In genomic region chr12:63083046-63083445, GRCh38 we compare ENCODE assay signal across 28 cellular contexts.
"Had no signal": no experiment of that assay in that cellular context is flagged by ENCODE, and none has a peak within 500 bp of the region (broad histone marks: within the 10 kb centered on the region; RNA-seq: fewer than 3 reads in every experiment).

No MANE protein-coding gene starts in this region.

- H3K4me3 ChIP-seq: body of pancreas, esophagus muscularis mucosa, heart left ventricle, left lung, lung, tibial nerve had no signal

- ATAC-seq: activated CD4-positive, CD25-positive, alpha-beta regulatory T cell treated with anti-CD3 and anti-CD28 coated beads, Interleukin-2, amount 50 U/mL, for 24 hours; body of pancreas; foreskin keratinocyte; heart left ventricle; left lung; naive thymus-derived CD4-positive, alpha-beta T cell; right cardiac atrium had no signal

- FAIRE-seq: colon, TTC549 had no signal

- H3K4me3 Mint-ChIP-seq: activated naive CD8-positive, alpha-beta T cell; naive thymus-derived CD4-positive, alpha-beta T cell; neural crest cell; T-helper 1 cell treated with Interleukin-12 subunit alpha and Interleukin-12 subunit beta and Interleukin-4 antibody, amounts not matched to agents 30 μg/mL and 1 μg/mL, for 36 hours had no signal

- H3K27ac Mint-ChIP-seq: activated naive CD8-positive, alpha-beta T cell; naive thymus-derived CD4-positive, alpha-beta T cell; T-helper 1 cell treated with Interleukin-12 subunit alpha and Interleukin-12 subunit beta and Interleukin-4 antibody, amounts not matched to agents 30 μg/mL and 1 μg/mL, for 36 hours had no signal

- H3K36me3 Mint-ChIP-seq: activated naive CD8-positive, alpha-beta T cell; naive thymus-derived CD4-positive, alpha-beta T cell had no signal

- DNase-seq: activated CD4-positive, alpha-beta T cell treated with anti-CD3 and anti-CD28 coated beads for 48 hours; activated CD4-positive, alpha-beta T cell treated with anti-CD3 and anti-CD28 coated beads, Interleukin-2, amount 50 U/mL, for 48 hours; activated CD8-positive, alpha-beta memory T cell treated with anti-CD3 and anti-CD28 coated beads for 24 hours; activated effector memory CD4-positive, alpha-beta T cell treated with Interleukin-2 at 50 U/mL for 16 hours; activated naive CD4-positive, alpha-beta T cell treated with Interleukin-2 at 50 U/mL for 16 hours; aorta; body of pancreas; dermis blood vessel endothelial cell; effector CD4-positive, alpha-beta T cell; foreskin keratinocyte; heart left ventricle; left lung; mesendoderm; naive thymus-derived CD4-positive, alpha-beta T cell; right cardiac atrium; stimulated activated CD4-positive, alpha-beta T cell treated with anti-CD3 and anti-CD28 coated beads, Interleukin-2, amount 100 ng/mL, for 48 hours; stimulated activated naive CD4-positive, alpha-beta T cell treated with Interleukin-2 at 50 U/mL for 16 hours; T-helper 9 cell; WERI-Rb-1 had no signal

- H3K9me3 ChIP-seq: body of pancreas, esophagus muscularis mucosa, heart left ventricle, left lung, tibial nerve had no signal

- H3K9me3 Mint-ChIP-seq: T-helper 1 cell treated with Interleukin-12 subunit alpha and Interleukin-12 subunit beta and Interleukin-4 antibody, amounts not matched to agents 30 μg/mL and 1 μg/mL, for 36 hours had no signal

- H3K4me1 ChIP-seq: body of pancreas, esophagus muscularis mucosa, foreskin keratinocyte, left lung had no signal

- H3K27ac ChIP-seq: body of pancreas, esophagus muscularis mucosa, foreskin keratinocyte, heart left ventricle, left lung, tibial nerve, WERI-Rb-1 had no signal

- H3K4me1 Mint-ChIP-seq: naive thymus-derived CD4-positive, alpha-beta T cell had no signal
